In the genomic region with DNA sequence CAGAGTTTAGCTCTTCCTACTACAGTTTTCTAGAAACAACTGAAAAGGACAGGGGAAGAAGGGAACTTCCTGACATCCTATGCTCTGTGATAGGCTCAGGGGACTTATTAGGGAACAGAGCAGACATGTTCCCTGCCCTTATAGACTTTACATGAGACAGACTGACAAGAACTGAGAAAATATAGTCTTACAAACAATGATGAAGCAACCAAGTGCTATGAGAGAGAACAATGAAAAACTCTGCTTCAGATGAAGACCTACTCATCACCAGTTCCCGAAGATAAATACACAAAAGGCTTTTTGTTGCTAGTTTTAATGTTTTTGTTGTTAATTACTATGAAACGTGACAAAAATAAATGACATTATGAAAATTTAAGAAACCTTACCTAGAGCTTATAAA, we compare ENCODE assay signal across 21 cellular contexts.
A peak's percentile ranks its signal among the peaks of the same experiment; 100 is the strongest.
DNase-seq lines count a peak whose midpoint lies in the region; ATAC-seq, FAIRE-seq and TF ChIP-seq lines count a peak whose summit lies in the region.
"Had no signal": no experiment of that assay in that cellular context is flagged by ENCODE, and none has a peak within 500 bp of the region (broad histone marks: within the 10 kb centered on the region; RNA-seq: fewer than 3 reads in every experiment).

No MANE protein-coding gene starts in this region.

- no peaks in the 10 kb centered on the region for H3K4me1 ChIP-seq in A673 (ENCODE audit: insufficient read depth, low read length, poor library complexity, severe bottlenecking)

- H3K9me3 ChIP-seq in A673 (ENCODE audit: low read depth, low read length, poor library complexity, severe bottlenecking) = no peaks in the 10 kb centered on the region

- CTCF ChIA-PET in A673 (lab: Charles Lee) = no interaction called here

- no TSS peak for BruUV-seq in A673 (replicated peaks; lab: Mats Ljungman, UMichigan)

- no peak overlapping the region for H3K4me3 ChIP-seq in A673 (ENCODE audit: low read depth, low read length, poor library complexity, severe bottlenecking)
- H3K4me3 ChIP-seq: BLaER1 treated with 17β-estradiol and CSF1 and Interleukin-3, amounts not matched to agents 10 nM and 100 nM had no signal

- DNase-seq in A673 (ENCODE audit: low spot score) (no peak), globus pallidus (ENCODE audit: low spot score) (peak; percentile 57), pons (ENCODE audit: low spot score) (peak; percentile 53), RCC 7860 (ENCODE audit: low spot score) (no peak)
- no peak for DNase-seq in effector CD4-positive, alpha-beta T cell
- DNase-seq: CD4-positive, alpha-beta T cell; NCI-H1048; NCI-H1417; NCI-H1694 treated with DMSO at 0.1 percent for 48 hours; NCI-H2081; NCI-H446; NCI-H524 treated with DMSO at 0.1 percent for 48 hours; NCI-H774 had no signal

- intact Hi-C loops in A673 (cut with micrococcal nuclease; ENCODE audit: unreplicated experiment) = no loop called here

- POLR2A ChIA-PET in A673 (lab: Charles Lee; ENCODE audit: low non-redundant PET) = no interaction called here

- TF ChIP-seq CTCF in A673 (conservative IDR thresholded peaks at IDR 0.05; ENCODE audit: low read depth, low read length) = no peak

- ATAC-seq in HG03378 (IDR thresholded peaks at IDR 0.05; ENCODE audit: unreplicated experiment) = no peak

- peak overlapping the region; percentile 30 for H3K27ac ChIP-seq in A673 (ENCODE audit: low read depth, low read length, poor library complexity, severe bottlenecking)
- peak overlapping the region; percentile 59 for H3K27ac ChIP-seq in angular gyrus (ENCODE audit: low read depth, low read length)
- H3K27ac ChIP-seq: BLaER1 treated with 17β-estradiol and CSF1 and Interleukin-3, amounts not matched to agents 10 nM and 100 nM; HL-60; KMS-11 had no signal

- no peak for FAIRE-seq in RCC 7860 (lab: Jason Lieb, UNC)
- FAIRE-seq: D721Med, GM19239, H54 had no signal

- no peaks in the 10 kb centered on the region for H3K36me3 ChIP-seq in A673 (ENCODE audit: insufficient read depth, low read length, poor library complexity, severe bottlenecking)
- H3K36me3 ChIP-seq: BLaER1 treated with 17β-estradiol and CSF1 and Interleukin-3, amounts not matched to agents 10 nM and 100 nM had no signal

- H3K27me3 ChIP-seq in A673 (replicated peaks; ENCODE audit: insufficient read depth, low read depth, low read length, poor library complexity) = no peaks in the 10 kb centered on the region
- H3K27me3 ChIP-seq: BLaER1 treated with 17β-estradiol and CSF1 and Interleukin-3, amounts not matched to agents 10 nM and 100 nM had no signal

Comparison
In these comparisons a context has a peak if more than half of its experiments do, and no peak if none do; other contexts are left out.
1. DNase-seq: peak in globus pallidus (single experiment) and pons (single experiment); none in A673 (single experiment), effector CD4-positive, alpha-beta T cell (single experiment) and RCC 7860 (single experiment).